ENCODE assay signal across 1 cellular context in the genomic region with DNA sequence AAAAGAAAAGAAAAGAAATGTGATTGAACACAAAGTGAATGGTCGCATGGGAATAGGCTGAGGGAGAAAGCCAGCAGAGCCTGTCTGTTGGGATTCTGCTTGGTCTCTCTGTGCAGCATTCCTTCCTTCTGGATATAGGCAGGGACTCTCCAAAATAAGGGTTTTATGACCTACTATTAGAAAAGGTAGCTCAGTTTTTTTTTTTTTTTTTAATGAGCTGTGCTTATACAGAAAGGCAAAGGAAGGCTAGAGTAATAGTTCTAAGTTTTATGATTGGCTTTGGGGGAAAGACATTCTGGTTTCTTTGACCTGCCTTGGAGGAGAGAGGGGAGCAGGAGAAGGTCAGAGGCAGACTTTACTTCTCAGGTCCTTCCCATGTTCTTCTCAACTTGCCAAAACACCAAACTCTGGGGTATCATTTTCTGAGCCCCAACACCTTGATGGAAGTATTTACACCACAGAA.
TF ChIP-seq lines count a peak whose summit lies in the region.

No MANE protein-coding gene starts in this region.

TF ChIP-seq in liver, 16 proteins besides CTCF, POLR2A, EP300 and RAD21 (continued from another document):
- TF ChIP-seq, protein P1, sequence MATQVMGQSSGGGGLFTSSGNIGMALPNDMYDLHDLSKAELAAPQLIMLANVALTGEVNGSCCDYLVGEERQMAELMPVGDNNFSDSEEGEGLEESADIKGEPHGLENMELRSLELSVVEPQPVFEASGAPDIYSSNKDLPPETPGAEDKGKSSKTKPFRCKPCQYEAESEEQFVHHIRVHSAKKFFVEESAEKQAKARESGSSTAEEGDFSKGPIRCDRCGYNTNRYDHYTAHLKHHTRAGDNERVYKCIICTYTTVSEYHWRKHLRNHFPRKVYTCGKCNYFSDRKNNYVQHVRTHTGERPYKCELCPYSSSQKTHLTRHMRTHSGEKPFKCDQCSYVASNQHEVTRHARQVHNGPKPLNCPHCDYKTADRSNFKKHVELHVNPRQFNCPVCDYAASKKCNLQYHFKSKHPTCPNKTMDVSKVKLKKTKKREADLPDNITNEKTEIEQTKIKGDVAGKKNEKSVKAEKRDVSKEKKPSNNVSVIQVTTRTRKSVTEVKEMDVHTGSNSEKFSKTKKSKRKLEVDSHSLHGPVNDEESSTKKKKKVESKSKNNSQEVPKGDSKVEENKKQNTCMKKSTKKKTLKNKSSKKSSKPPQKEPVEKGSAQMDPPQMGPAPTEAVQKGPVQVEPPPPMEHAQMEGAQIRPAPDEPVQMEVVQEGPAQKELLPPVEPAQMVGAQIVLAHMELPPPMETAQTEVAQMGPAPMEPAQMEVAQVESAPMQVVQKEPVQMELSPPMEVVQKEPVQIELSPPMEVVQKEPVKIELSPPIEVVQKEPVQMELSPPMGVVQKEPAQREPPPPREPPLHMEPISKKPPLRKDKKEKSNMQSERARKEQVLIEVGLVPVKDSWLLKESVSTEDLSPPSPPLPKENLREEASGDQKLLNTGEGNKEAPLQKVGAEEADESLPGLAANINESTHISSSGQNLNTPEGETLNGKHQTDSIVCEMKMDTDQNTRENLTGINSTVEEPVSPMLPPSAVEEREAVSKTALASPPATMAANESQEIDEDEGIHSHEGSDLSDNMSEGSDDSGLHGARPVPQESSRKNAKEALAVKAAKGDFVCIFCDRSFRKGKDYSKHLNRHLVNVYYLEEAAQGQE (IDR thresholded peaks at IDR 0.05): no peak
- TF ChIP-seq, protein P2, sequence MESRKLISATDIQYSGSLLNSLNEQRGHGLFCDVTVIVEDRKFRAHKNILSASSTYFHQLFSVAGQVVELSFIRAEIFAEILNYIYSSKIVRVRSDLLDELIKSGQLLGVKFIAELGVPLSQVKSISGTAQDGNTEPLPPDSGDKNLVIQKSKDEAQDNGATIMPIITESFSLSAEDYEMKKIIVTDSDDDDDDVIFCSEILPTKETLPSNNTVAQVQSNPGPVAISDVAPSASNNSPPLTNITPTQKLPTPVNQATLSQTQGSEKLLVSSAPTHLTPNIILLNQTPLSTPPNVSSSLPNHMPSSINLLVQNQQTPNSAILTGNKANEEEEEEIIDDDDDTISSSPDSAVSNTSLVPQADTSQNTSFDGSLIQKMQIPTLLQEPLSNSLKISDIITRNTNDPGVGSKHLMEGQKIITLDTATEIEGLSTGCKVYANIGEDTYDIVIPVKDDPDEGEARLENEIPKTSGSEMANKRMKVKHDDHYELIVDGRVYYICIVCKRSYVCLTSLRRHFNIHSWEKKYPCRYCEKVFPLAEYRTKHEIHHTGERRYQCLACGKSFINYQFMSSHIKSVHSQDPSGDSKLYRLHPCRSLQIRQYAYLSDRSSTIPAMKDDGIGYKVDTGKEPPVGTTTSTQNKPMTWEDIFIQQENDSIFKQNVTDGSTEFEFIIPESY (IDR thresholded peaks at IDR 0.05): no peak
TF ChIP-seq in liver: peak in this region for 0.
